In the genomic region with DNA sequence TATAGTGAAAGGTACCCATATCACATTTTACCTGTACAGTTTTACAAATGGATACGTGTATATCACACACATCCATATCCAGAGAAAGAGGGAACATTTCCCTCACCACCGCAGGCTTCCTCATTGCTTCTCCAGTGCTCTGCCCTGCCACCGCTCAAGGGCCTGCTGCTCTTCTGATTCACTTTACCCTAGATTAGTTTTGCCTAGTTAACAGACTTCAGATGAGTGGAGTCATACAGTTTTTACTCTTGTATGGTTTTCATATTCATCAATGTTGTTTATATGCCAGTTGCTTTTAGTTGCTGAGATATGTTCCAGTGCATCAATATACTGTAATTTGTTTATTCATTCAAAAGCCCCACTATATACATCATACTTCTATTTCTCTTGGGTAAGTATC, we compare ENCODE assay signal across 21 cellular contexts. TPM values are rescaled to one million over a fixed set of nuclear protein-coding genes. Genes with fewer than 3 reads are reported as not detected.
DNase-seq lines count a peak whose midpoint lies in the region; ATAC-seq and TF ChIP-seq lines count a peak whose summit lies in the region.
"Had no signal": no experiment of that assay in that cellular context is flagged by ENCODE, and none has a peak within 500 bp of the region (broad histone marks: within the 10 kb centered on the region; RNA-seq: fewer than 3 reads in every experiment).

No MANE protein-coding gene starts in this region.

- peaks cover 17 to 99% (median 25%) of the 10 kb centered on the region in 3 donors for H3K36me3 ChIP-seq in esophagus squamous epithelium
- no peaks in the 10 kb centered on the region for H3K36me3 ChIP-seq in uterus

- TF ChIP-seq CTCF in WTC11 (IDR thresholded peaks at IDR 0.05) (no peak), esophagus squamous epithelium (IDR thresholded peaks at IDR 0.05) (no peak), uterus (IDR thresholded peaks at IDR 0.05) (no peak)

- no peak for TF ChIP-seq POLR2A in esophagus squamous epithelium (IDR thresholded peaks at IDR 0.05)
- no peak for TF ChIP-seq POLR2A in uterus (IDR thresholded peaks at IDR 0.05)

- no peaks in the 10 kb centered on the region for H3K9me3 Mint-ChIP-seq in activated T-cell treated with anti-CD3 and anti-CD28 coated beads, Interleukin-2, amount 50 U/mL, for 72 hours
- H3K9me3 Mint-ChIP-seq in WTC11: no peaks in the 10 kb centered on the region
- H3K9me3 Mint-ChIP-seq in effector memory CD8-positive, alpha-beta T cell: no peaks in the 10 kb centered on the region
- H3K9me3 Mint-ChIP-seq in stimulated activated effector memory CD8-positive, alpha-beta T cell treated with anti-CD3 and anti-CD28 coated beads, Interleukin-12 subunit alpha, Interleukin-12 subunit beta, amount 100 ng/mL, for 72 hours: no peaks in the 10 kb centered on the region
- H3K9me3 Mint-ChIP-seq: IgD-negative memory B cell, naive B cell had no signal

- H3K4me3 Mint-ChIP-seq in activated T-cell treated with anti-CD3 and anti-CD28 coated beads, Interleukin-2, amount 50 U/mL, for 72 hours: peak overlapping the region in 1 of 2 donors; percentile 52
- no peak overlapping the region for H3K4me3 Mint-ChIP-seq in WTC11
- H3K4me3 Mint-ChIP-seq in effector memory CD8-positive, alpha-beta T cell: no peak overlapping the region
- no peak overlapping the region for H3K4me3 Mint-ChIP-seq in stimulated activated effector memory CD8-positive, alpha-beta T cell treated with anti-CD3 and anti-CD28 coated beads, Interleukin-12 subunit alpha, Interleukin-12 subunit beta, amount 100 ng/mL, for 72 hours
- H3K4me3 Mint-ChIP-seq: IgD-negative memory B cell, naive B cell had no signal

- H3K27me3 Mint-ChIP-seq in activated T-cell treated with anti-CD3 and anti-CD28 coated beads, Interleukin-2, amount 50 U/mL, for 72 hours (ENCODE audit: low read depth): no peaks in the 10 kb centered on the region
- H3K27me3 Mint-ChIP-seq in WTC11 (ENCODE audit: low read depth): no peaks in the 10 kb centered on the region
- no peaks in the 10 kb centered on the region for H3K27me3 Mint-ChIP-seq in effector memory CD8-positive, alpha-beta T cell
- H3K27me3 Mint-ChIP-seq: IgD-negative memory B cell, naive B cell had no signal

- H3K4me1 ChIP-seq in esophagus squamous epithelium: peaks cover 0 to 10% (median 0%) of the 10 kb centered on the region in 3 donors
- H3K4me1 ChIP-seq in uterus: no peaks in the 10 kb centered on the region
- H3K4me1 ChIP-seq: foreskin keratinocyte, parathyroid adenoma, sigmoid colon, thyroid gland had no signal

- H3K27ac ChIP-seq in esophagus squamous epithelium: no peak overlapping the region
- no peak overlapping the region for H3K27ac ChIP-seq in uterus
- H3K27ac ChIP-seq: foreskin keratinocyte, parathyroid adenoma, sigmoid colon, thyroid gland had no signal

- H3K9me3 ChIP-seq in esophagus squamous epithelium (no peaks in the 10 kb centered on the region), uterus (no peaks in the 10 kb centered on the region)
- H3K9me3 ChIP-seq: sigmoid colon, thyroid gland had no signal

- 95 to 96% methylated on average over 3 of the region's 3 CpGs for WGBS in esophagus squamous epithelium, 2 donors

- no peaks in the 10 kb centered on the region for H3K27me3 ChIP-seq in esophagus squamous epithelium
- no peaks in the 10 kb centered on the region for H3K27me3 ChIP-seq in uterus
- H3K27me3 ChIP-seq: dorsolateral prefrontal cortex, foreskin keratinocyte, sigmoid colon, thyroid gland had no signal

- peaks cover 20% of the 10 kb centered on the region for H3K4me1 Mint-ChIP-seq in activated T-cell treated with anti-CD3 and anti-CD28 coated beads, Interleukin-2, amount 50 U/mL, for 72 hours (ENCODE audit: low read depth)
- peaks cover 5% of the 10 kb centered on the region; the same call in 1 of the 2 replicates for H3K4me1 Mint-ChIP-seq in WTC11
- H3K4me1 Mint-ChIP-seq in effector memory CD8-positive, alpha-beta T cell (ENCODE audit: low read depth in 2 of 2): peaks cover 6 to 17% of the 10 kb centered on the region in 2 donors
- H3K4me1 Mint-ChIP-seq in stimulated activated effector memory CD8-positive, alpha-beta T cell treated with anti-CD3 and anti-CD28 coated beads, Interleukin-12 subunit alpha, Interleukin-12 subunit beta, amount 100 ng/mL, for 72 hours: peaks cover 26% of the 10 kb centered on the region

- intact Hi-C loops in esophagus squamous epithelium (cut with DNase I): no loop called here
- intact Hi-C loops in uterus (cut with DNase I; ENCODE audit: low total_unique reads): no loop called here

- H3K36me3 Mint-ChIP-seq in activated T-cell treated with anti-CD3 and anti-CD28 coated beads, Interleukin-2, amount 50 U/mL, for 72 hours (ENCODE audit: insufficient read depth in 2 of 2): peaks cover 6 to 42% of the 10 kb centered on the region in 2 donors
- H3K36me3 Mint-ChIP-seq in WTC11: peaks cover 87% of the 10 kb centered on the region
- peaks cover 94% of the 10 kb centered on the region for H3K36me3 Mint-ChIP-seq in effector memory CD8-positive, alpha-beta T cell (ENCODE audit: insufficient read depth)
- H3K36me3 Mint-ChIP-seq in stimulated activated effector memory CD8-positive, alpha-beta T cell treated with anti-CD3 and anti-CD28 coated beads, Interleukin-12 subunit alpha, Interleukin-12 subunit beta, amount 100 ng/mL, for 72 hours: peaks cover 100% of the 10 kb centered on the region

- DNase-seq in activated T-cell treated with anti-CD3 and anti-CD28 coated beads, Interleukin-2, amount 50 U/mL, for 72 hours: no peak
- no peak for DNase-seq in activated T-cell treated with anti-CD3 and anti-CD28 coated beads, Interleukin-2, amount 50 U/mL, for 1 hour
- DNase-seq in WTC11 (ENCODE audit: low spot score) (no peak), esophagus squamous epithelium (lab: John Stamatoyannopoulos, UW) (no peak), uterus (no peak)
- no peak for DNase-seq in effector memory CD8-positive, alpha-beta T cell
- no peak for DNase-seq in stimulated activated effector memory CD8-positive, alpha-beta T cell treated with anti-CD3 and anti-CD28 coated beads, Interleukin-12 subunit alpha, Interleukin-12 subunit beta, amount 100 ng/mL, for 72 hours (ENCODE audit: low spot score in 2 of 2)
- DNase-seq: central memory CD4-positive, alpha-beta T cell; dorsolateral prefrontal cortex; foreskin keratinocyte; GDM1; kidney; MM.1S; naive B cell; NCI-H1436 treated with DMSO at 0.1 percent for 48 hours; NCI-H2171; sigmoid colon; thyroid gland had no signal

- CTCF ChIA-PET in WTC11 (lab: Charles Lee): interaction anchor here (1.0 kb wide), 1 partner anchor 99 kb away, joined by 5 read pairs; no protein-coding TSS in a partner anchor

- H3K4me3 ChIP-seq in esophagus squamous epithelium (no peak overlapping the region), uterus (no peak overlapping the region)
- H3K4me3 ChIP-seq: dorsolateral prefrontal cortex, sigmoid colon, thyroid gland had no signal

- peak overlapping the region; percentile 68 for H3K27ac Mint-ChIP-seq in activated T-cell treated with anti-CD3 and anti-CD28 coated beads, Interleukin-2, amount 50 U/mL, for 72 hours
- H3K27ac Mint-ChIP-seq in WTC11: peak overlapping the region; percentile 37; the same call in 1 of the 2 replicates
- H3K27ac Mint-ChIP-seq in effector memory CD8-positive, alpha-beta T cell: peak overlapping the region; percentile 59 to 77
- peak overlapping the region; percentile 86 for H3K27ac Mint-ChIP-seq in stimulated activated effector memory CD8-positive, alpha-beta T cell treated with anti-CD3 and anti-CD28 coated beads, Interleukin-12 subunit alpha, Interleukin-12 subunit beta, amount 100 ng/mL, for 72 hours

- ATAC-seq in activated T-cell treated with anti-CD3 and anti-CD28 coated beads, Interleukin-2, amount 50 U/mL, for 72 hours (replicated peaks in 1 of 2): peak; percentile 27 to 77
- ATAC-seq in WTC11: no peak
- no peak for ATAC-seq in effector memory CD8-positive, alpha-beta T cell (replicated peaks)
- peak; percentile 85 for ATAC-seq in stimulated activated effector memory CD8-positive, alpha-beta T cell treated with anti-CD3 and anti-CD28 coated beads, Interleukin-12 subunit alpha, Interleukin-12 subunit beta, amount 100 ng/mL, for 72 hours
- no peak for ATAC-seq in HG02981 (IDR thresholded peaks at IDR 0.05; ENCODE audit: unreplicated experiment)

- POLR2A ChIA-PET in WTC11 (lab: Charles Lee): no interaction called here

TF ChIP-seq in WTC11, 78 proteins besides CTCF, POLR2A, EP300 and RAD21 (continues in another document):
- no peak for TF ChIP-seq ESRRA (CRISPR knock-in tag; IDR thresholded peaks at IDR 0.05; ENCODE audit: borderline replicate concordance)
- no peak for TF ChIP-seq RORB (CRISPR knock-in tag; IDR thresholded peaks at IDR 0.05)
- TF ChIP-seq PRRX2 (CRISPR knock-in tag; IDR thresholded peaks at IDR 0.05): no peak
- TF ChIP-seq, protein P1, sequence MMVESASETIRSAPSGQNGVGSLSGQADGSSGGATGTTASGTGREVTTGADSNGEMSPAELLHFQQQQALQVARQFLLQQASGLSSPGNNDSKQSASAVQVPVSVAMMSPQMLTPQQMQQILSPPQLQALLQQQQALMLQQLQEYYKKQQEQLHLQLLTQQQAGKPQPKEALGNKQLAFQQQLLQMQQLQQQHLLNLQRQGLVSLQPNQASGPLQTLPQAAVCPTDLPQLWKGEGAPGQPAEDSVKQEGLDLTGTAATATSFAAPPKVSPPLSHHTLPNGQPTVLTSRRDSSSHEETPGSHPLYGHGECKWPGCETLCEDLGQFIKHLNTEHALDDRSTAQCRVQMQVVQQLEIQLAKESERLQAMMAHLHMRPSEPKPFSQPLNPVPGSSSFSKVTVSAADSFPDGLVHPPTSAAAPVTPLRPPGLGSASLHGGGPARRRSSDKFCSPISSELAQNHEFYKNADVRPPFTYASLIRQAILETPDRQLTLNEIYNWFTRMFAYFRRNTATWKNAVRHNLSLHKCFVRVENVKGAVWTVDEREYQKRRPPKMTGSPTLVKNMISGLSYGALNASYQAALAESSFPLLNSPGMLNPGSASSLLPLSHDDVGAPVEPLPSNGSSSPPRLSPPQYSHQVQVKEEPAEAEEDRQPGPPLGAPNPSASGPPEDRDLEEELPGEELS (CRISPR knock-in tag; IDR thresholded peaks at IDR 0.05): no peak
- no peak for TF ChIP-seq ZNF263 (CRISPR knock-in tag; IDR thresholded peaks at IDR 0.05; ENCODE audit: low read depth)
- TF ChIP-seq TP53 (CRISPR knock-in tag; IDR thresholded peaks at IDR 0.05): no peak
- TF ChIP-seq ZBTB21 (CRISPR knock-in tag; IDR thresholded peaks at IDR 0.05; ENCODE audit: borderline replicate concordance): no peak
- no peak for TF ChIP-seq ZNF317 (CRISPR knock-in tag; IDR thresholded peaks at IDR 0.05; ENCODE audit: borderline replicate concordance, low read depth)

RNA-seq across cellular contexts. Expression of a gene that starts 53.9 kb away (rescaled TPM):
- 10 to 100 TPM; 47.3 to 52.1 TPM for total RNA-seq in activated T-cell treated with anti-CD3 and anti-CD28 coated beads, Interleukin-2, amount 50 U/mL, for 72 hours
- total RNA-seq in WTC11 (2021): 35.2 to 36.4 TPM (median 36.2 TPM) in 3 replicates
- 10 to 100 TPM; 14.6 to 27.8 (median 18.4) TPM for total RNA-seq in esophagus squamous epithelium
- total RNA-seq in uterus: 10 to 100 TPM in 2 of 4 donors, 1 to 10 TPM in 1, under 1 TPM in 1; 0.29 to 40.2 (median 18.5) TPM

RNA-seq across cellular contexts. Expression of a gene that starts 54.9 kb away (rescaled TPM):
- 100 to 1,000 TPM; 179 to 214 TPM for total RNA-seq in activated T-cell treated with anti-CD3 and anti-CD28 coated beads, Interleukin-2, amount 50 U/mL, for 72 hours
- 272 to 314 TPM (median 311 TPM) in 3 replicates for total RNA-seq in WTC11 (2021)
- total RNA-seq in esophagus squamous epithelium: 10 to 100 TPM; 46.6 to 73.8 (median 62.9) TPM
- total RNA-seq in uterus: 100 to 1,000 TPM in 3 of 4 donors, 10 to 100 TPM in 1; 81.5 to 297 (median 133) TPM

Comparison
In these comparisons a context has a peak if more than half of its experiments do, and no peak if none do; other contexts are left out.
1. ATAC-seq: peak in activated T-cell treated with anti-CD3 and anti-CD28 coated beads, Interleukin-2, amount 50 U/mL, for 72 hours (2 of 2) and stimulated activated effector memory CD8-positive, alpha-beta T cell treated with anti-CD3 and anti-CD28 coated beads, Interleukin-12 subunit alpha, Interleukin-12 subunit beta, amount 100 ng/mL, for 72 hours (single experiment); none in WTC11 (single experiment), effector memory CD8-positive, alpha-beta T cell (single experiment) and HG02981 (single experiment).
2. Peak in every context shown above with its lines, with median percentiles within 50 percentile points of each other: H3K27ac Mint-ChIP-seq.